Comparison of ENCODE assay signal across 9 cellular contexts in genomic region chr1:93608188-93609109, GRCh38.
A peak's percentile ranks its signal among the peaks of the same experiment; 100 is the strongest.
DNase-seq lines count a peak whose midpoint lies in the region; ATAC-seq and FAIRE-seq lines count a peak whose summit lies in the region.
"Had no signal": no experiment of that assay in that cellular context is flagged by ENCODE, and none has a peak within 500 bp of the region (broad histone marks: within the 10 kb centered on the region; RNA-seq: fewer than 3 reads in every experiment).

No MANE protein-coding gene starts in this region.

- H3K36me3 Mint-ChIP-seq in dendritic cell treated with granulocyte-macrophage colony-stimulating factor and Interleukin-4, amounts not matched to agents 40 ng/mL and 50 ng/mL, for 4 days (ENCODE audit: low read depth), result peaks cover 54% of the 10 kb centered on the region
- peaks cover 6% of the 10 kb centered on the region for H3K36me3 Mint-ChIP-seq in stimulated activated effector memory CD8-positive, alpha-beta T cell treated with anti-CD3 and anti-CD28 coated beads, Interleukin-12 subunit alpha, Interleukin-12 subunit beta, amount 100 ng/mL, for 72 hours

- H3K27ac Mint-ChIP-seq in dendritic cell treated with granulocyte-macrophage colony-stimulating factor and Interleukin-4, amounts not matched to agents 40 ng/mL and 50 ng/mL, for 4 days, result peak overlapping the region; percentile 90
- H3K27ac Mint-ChIP-seq in stimulated activated effector memory CD8-positive, alpha-beta T cell treated with anti-CD3 and anti-CD28 coated beads, Interleukin-12 subunit alpha, Interleukin-12 subunit beta, amount 100 ng/mL, for 72 hours, result peak overlapping the region; percentile 87
- H3K27ac Mint-ChIP-seq: T-helper 1 cell treated with Interleukin-12 subunit alpha and Interleukin-12 subunit beta and Interleukin-4 antibody, amounts not matched to agents 30 μg/mL and 1 μg/mL, for 36 hours had no signal

- intact Hi-C loops in dendritic cell treated with granulocyte-macrophage colony-stimulating factor and Interleukin-4, amounts not matched to agents 40 ng/mL and 50 ng/mL, for 4 days (cut with micrococcal nuclease), result no loop called here

- H3K9me3 ChIP-seq in small intestine (ENCODE audit: control insufficient read depth, low read depth), result no peaks in the 10 kb centered on the region

- H3K4me1 Mint-ChIP-seq in dendritic cell treated with granulocyte-macrophage colony-stimulating factor and Interleukin-4, amounts not matched to agents 40 ng/mL and 50 ng/mL, for 4 days (ENCODE audit: low read depth), result peaks cover 85% of the 10 kb centered on the region
- peaks cover 46% of the 10 kb centered on the region for H3K4me1 Mint-ChIP-seq in stimulated activated effector memory CD8-positive, alpha-beta T cell treated with anti-CD3 and anti-CD28 coated beads, Interleukin-12 subunit alpha, Interleukin-12 subunit beta, amount 100 ng/mL, for 72 hours

- WGBS in small intestine, 3 donors, result 69 to 82% (median 81%) methylated on average over 15 of the region's 15 CpGs

- no peak overlapping the region for H3K27ac ChIP-seq in small intestine (ENCODE audit: low read depth in 1 of 2, low read length in 1 of 2)

- no peaks in the 10 kb centered on the region for H3K9me3 Mint-ChIP-seq in dendritic cell treated with granulocyte-macrophage colony-stimulating factor and Interleukin-4, amounts not matched to agents 40 ng/mL and 50 ng/mL, for 4 days
- H3K9me3 Mint-ChIP-seq in stimulated activated effector memory CD8-positive, alpha-beta T cell treated with anti-CD3 and anti-CD28 coated beads, Interleukin-12 subunit alpha, Interleukin-12 subunit beta, amount 100 ng/mL, for 72 hours, result no peaks in the 10 kb centered on the region
- H3K9me3 Mint-ChIP-seq: T-helper 1 cell treated with Interleukin-12 subunit alpha and Interleukin-12 subunit beta and Interleukin-4 antibody, amounts not matched to agents 30 μg/mL and 1 μg/mL, for 36 hours had no signal

- FAIRE-seq in small intestine (lab: Jason Lieb, UNC), result no peak

- H3K27me3 ChIP-seq in small intestine (ENCODE audit: control insufficient read depth in 2 of 2, insufficient read depth in 2 of 2, low read length in 2 of 2), result no peaks in the 10 kb centered on the region

- no peaks in the 10 kb centered on the region for H3K27me3 Mint-ChIP-seq in dendritic cell treated with granulocyte-macrophage colony-stimulating factor and Interleukin-4, amounts not matched to agents 40 ng/mL and 50 ng/mL, for 4 days

- peak; percentile 15 to 22 for ATAC-seq in activated CD4-positive, CD25-positive, alpha-beta regulatory T cell treated with anti-CD3 and anti-CD28 coated beads, Interleukin-2, amount 50 U/mL, for 24 hours
- ATAC-seq in HG03066 (IDR thresholded peaks at IDR 0.05; ENCODE audit: low read depth, unreplicated experiment), result peak; percentile 20
- peak; percentile 33 for ATAC-seq in stimulated activated effector memory CD8-positive, alpha-beta T cell treated with anti-CD3 and anti-CD28 coated beads, Interleukin-12 subunit alpha, Interleukin-12 subunit beta, amount 100 ng/mL, for 72 hours

- peak overlapping the region; percentile 50 for H3K4me3 Mint-ChIP-seq in dendritic cell treated with granulocyte-macrophage colony-stimulating factor and Interleukin-4, amounts not matched to agents 40 ng/mL and 50 ng/mL, for 4 days
- H3K4me3 Mint-ChIP-seq in stimulated activated effector memory CD8-positive, alpha-beta T cell treated with anti-CD3 and anti-CD28 coated beads, Interleukin-12 subunit alpha, Interleukin-12 subunit beta, amount 100 ng/mL, for 72 hours, result peak overlapping the region; percentile 62
- H3K4me3 Mint-ChIP-seq: T-helper 1 cell treated with Interleukin-12 subunit alpha and Interleukin-12 subunit beta and Interleukin-4 antibody, amounts not matched to agents 30 μg/mL and 1 μg/mL, for 36 hours had no signal

- DNase-seq in activated CD4-positive, CD25-positive, alpha-beta regulatory T cell treated with anti-CD3 and anti-CD28 coated beads, Interleukin-2, amount 50 U/mL, for 72 hours, result no peak
- peak in 1 of 2 donors; percentile 63 for DNase-seq in stimulated activated effector memory CD8-positive, alpha-beta T cell treated with anti-CD3 and anti-CD28 coated beads, Interleukin-12 subunit alpha, Interleukin-12 subunit beta, amount 100 ng/mL, for 72 hours (ENCODE audit: low spot score in 2 of 2)
- DNase-seq in retina, result no peak
- no peak for DNase-seq in small intestine
- no peak for DNase-seq in DMS153 (lab: John Stamatoyannopoulos, UW)

- H3K4me3 ChIP-seq in small intestine (ENCODE audit: low read depth in 1 of 2, low read length in 2 of 2), result no peak overlapping the region

- H3K4me1 ChIP-seq in small intestine (ENCODE audit: control insufficient read depth in 2 of 2, insufficient read depth in 1 of 2, low read depth in 1 of 2, low read length in 1 of 2), result peaks cover 2% of the 10 kb centered on the region in 2 donors

- no peaks in the 10 kb centered on the region for H3K36me3 ChIP-seq in small intestine (ENCODE audit: control insufficient read depth in 2 of 2, insufficient read depth in 2 of 2, low read length in 2 of 2)
